In genomic region chr1:113905435-113905861, GRCh38 we compare ENCODE assay signal across 8 cellular contexts. TPM values are rescaled to one million over a fixed set of nuclear protein-coding genes. Genes with fewer than 3 reads are reported as not detected.
A peak's percentile ranks its signal among the peaks of the same experiment; 100 is the strongest.
DNase-seq lines count a peak whose midpoint lies in the region; ATAC-seq, FAIRE-seq and TF ChIP-seq lines count a peak whose summit lies in the region.

No MANE protein-coding gene starts in this region.

- no peak overlapping the region for H4K91ac ChIP-seq in H1 (replicated peaks; ENCODE audit: insufficient read length, low read length)

- H3K4me1 ChIP-seq in H1 (replicated peaks in 1 of 4; ENCODE audit: control insufficient read depth in 3 of 4, insufficient read depth in 4 of 4, low read length in 3 of 4), result peaks cover 0 to 3% (median under 1%) of the 10 kb centered on the region in 4 experiments; a peak in 5 of 7 replicates

- no peaks in the 10 kb centered on the region for H3K9me3 Mint-ChIP-seq in activated CD4-positive, alpha-beta T cell treated with anti-CD3 and anti-CD28 coated beads for 36 hours (ENCODE audit: low read depth)
- no peaks in the 10 kb centered on the region for H3K9me3 Mint-ChIP-seq in nephron

- no peak for TF ChIP-seq EP300 in H1 (IDR thresholded peaks at IDR 0.05; ENCODE audit: borderline replicate concordance in 1 of 2, low read depth in 2 of 2, low read length in 2 of 2)

- H3K27ac ChIP-seq in H1 (ENCODE audit: low read depth, low read length), result no peak overlapping the region

- 0 out of 2 replicates have a peak, but pooled peaks cover 2% of the 10 kb centered on the region for H3K79me1 ChIP-seq in H1 (ENCODE audit: low read depth, low read length)

- no peak overlapping the region for H3K14ac ChIP-seq in H1 (ENCODE audit: insufficient read length)

- H3K23me2 ChIP-seq in H1 (ENCODE audit: low read depth, low read length), result peaks cover 7% of the 10 kb centered on the region

- no peak overlapping the region for H3K4ac ChIP-seq in H1 (replicated peaks; ENCODE audit: insufficient read length, low read depth, low read length)

- H3K79me2 ChIP-seq in H1 (ENCODE audit: control insufficient read depth in 1 of 2, insufficient read depth in 2 of 2, low read length in 2 of 2), result peaks cover 0 to 2% of the 10 kb centered on the region in 2 experiments; a peak in 1 of 4 replicates

- peaks cover 49% of the 10 kb centered on the region for H3K36me3 Mint-ChIP-seq in activated CD4-positive, alpha-beta T cell treated with anti-CD3 and anti-CD28 coated beads for 36 hours (ENCODE audit: low read depth)
- H3K36me3 Mint-ChIP-seq in nephron (ENCODE audit: low read depth), result peaks cover 14% of the 10 kb centered on the region

- peaks cover 50% of the 10 kb centered on the region for H3K4me1 Mint-ChIP-seq in activated CD4-positive, alpha-beta T cell treated with anti-CD3 and anti-CD28 coated beads for 36 hours
- H3K4me1 Mint-ChIP-seq in nephron, result peaks cover 11% of the 10 kb centered on the region

- H3K27me3 Mint-ChIP-seq in activated CD4-positive, alpha-beta T cell treated with anti-CD3 and anti-CD28 coated beads for 36 hours, result no peaks in the 10 kb centered on the region
- no peaks in the 10 kb centered on the region for H3K27me3 Mint-ChIP-seq in nephron (ENCODE audit: low read depth)

- no peak for FAIRE-seq in H1 (lab: Jason Lieb, UNC)
- no peak for FAIRE-seq in D721Med (lab: Jason Lieb, UNC)

- TF ChIP-seq POLR2A in H1 (IDR thresholded peaks at IDR 0.05; ENCODE audit: control extremely low read depth in 1 of 2, low read depth in 2 of 2, low read length in 2 of 2), result no peak

- peaks cover 0 to 17% (median 6%) of the 10 kb centered on the region in 4 experiments; a peak in 5 of 8 replicates for H3K36me3 ChIP-seq in H1 (ENCODE audit: control insufficient read depth in 2 of 4, insufficient read depth in 4 of 4, low read length in 3 of 4)

- no peak overlapping the region for H3K56ac ChIP-seq in H1 (replicated peaks; ENCODE audit: insufficient read length, low read depth, low read length)

- H2BK20ac ChIP-seq in H1 (ENCODE audit: low read length), result no peak overlapping the region

- POLR2A ChIA-PET in activated CD4-positive, alpha-beta T cell treated with anti-CD3 and anti-CD28 coated beads for 36 hours (lab: Charles Lee), result interaction anchor here (0.6 to 5.1 kb wide), 4 partner anchors 24 to 121 kb away, joined by 3 to 78 read pairs (median 7); partner anchors contain the start of genes HIPK1 and RSBN1
- POLR2A ChIA-PET in H1 (lab: Charles Lee; ENCODE audit: partially characterized antibody), result interaction anchor here (0.8 to 3.8 kb wide), 8 partner anchors 9 to 146 kb away, joined by 3 to 66 read pairs (median 4); partner anchors contain the start of genes HIPK1, PHTF1 and RSBN1

- H2AFZ ChIP-seq in H1 (ENCODE audit: low read length), result peak overlapping the region; percentile 96

- H3K9ac ChIP-seq in H1 (replicated peaks in 1 of 4; ENCODE audit: extremely low read depth in 1 of 4, low read depth in 3 of 4, low read length in 3 of 4), result peak overlapping the region in 3 of 4 experiments; percentile 24 to 70 (median 65); a peak in 6 of 7 replicates

- no peak for ATAC-seq in activated CD4-positive, alpha-beta T cell treated with anti-CD3 and anti-CD28 coated beads for 36 hours
- peak; percentile 1 for ATAC-seq in HG02970 (IDR thresholded peaks at IDR 0.05; ENCODE audit: low FRiP score, unreplicated experiment)

- TF ChIP-seq CTCF in H1 (IDR thresholded peaks at IDR 0.05; ENCODE audit: control extremely low read depth in 1 of 3, insufficient read depth in 1 of 3, low read depth in 1 of 3, low read length in 3 of 3), result no peak
- no peak for TF ChIP-seq CTCF in nephron (IDR thresholded peaks at IDR 0.05; ENCODE audit: unreplicated experiment in 3 of 3)
- no peak for TF ChIP-seq CTCF in D721Med (IDR thresholded peaks at IDR 0.05; ENCODE audit: insufficient read depth, missing control alignments)

- peak; percentile 50 for DNase-seq in activated CD4-positive, alpha-beta T cell treated with anti-CD3 and anti-CD28 coated beads for 36 hours
- no peak for DNase-seq in activated CD4-positive, alpha-beta T cell treated with anti-CD3 and anti-CD28 coated beads for 4 hours
- DNase-seq in RPMI8226 (peak; percentile 22), H1 (ENCODE audit: low read depth in 1 of 2, low spot score in 2 of 2) (peak in 1 of 2 experiments; percentile 73), D721Med (ENCODE audit: insufficient read length, low spot score) (no peak)
- DNase-seq in effector CD8-positive, alpha-beta T cell (lab: John Stamatoyannopoulos, UW), result no peak

- H3K27me3 ChIP-seq in H1 (replicated peaks in 1 of 4; ENCODE audit: control insufficient read depth in 3 of 4, extremely low read depth in 1 of 4, insufficient read depth in 3 of 4, low read length in 3 of 4), result no peaks in the 10 kb centered on the region

- H3K4me3 ChIP-seq in H1 (ENCODE audit: extremely low read depth in 1 of 4, insufficient read depth in 2 of 4, low read depth in 3 of 4, low read length in 4 of 4), result peak overlapping the region; percentile 59 to 99 (median 92)

- no peaks in the 10 kb centered on the region for H4K20me1 ChIP-seq in H1 (replicated peaks in 1 of 2; ENCODE audit: control insufficient read depth in 1 of 2, insufficient read depth in 2 of 2, low read length in 2 of 2)

- no peak overlapping the region for H2BK15ac ChIP-seq in H1 (ENCODE audit: low read length)

- CTCF ChIA-PET in activated CD4-positive, alpha-beta T cell treated with anti-CD3 and anti-CD28 coated beads for 36 hours (lab: Charles Lee), result interaction anchor here (1.0 to 6.0 kb wide), 6 partner anchors 24 to 70 kb away, joined by 3 to 62 read pairs (median 14); partner anchors contain the start of gene HIPK1
- CTCF ChIA-PET in H1 (lab: Charles Lee; ENCODE audit: partially characterized antibody), result interaction anchor here (0.7 to 3.7 kb wide), 5 partner anchors 24 to 516 kb away, joined by 3 to 20 read pairs (median 4); partner anchors contain the start of genes HIPK1 and MAGI3

- H2BK12ac ChIP-seq in H1 (ENCODE audit: low read depth, low read length), result no peak overlapping the region

- intact Hi-C loops in activated CD4-positive, alpha-beta T cell treated with anti-CD3 and anti-CD28 coated beads for 36 hours (cut with DNase I, micrococcal nuclease), result loop anchor here (1.0 to 10.0 kb wide), 14 partner anchors 12 to 1190 kb away; partner anchors contain the start of genes HIPK1 (in 2 of the 2), MAGI3 (in 2 of the 2), RSBN1 (in 2 of the 2) and TRIM33 (in 2 of the 2)

- H3K9me3 ChIP-seq in H1 (ENCODE audit: insufficient read depth in 2 of 2, low read depth in 1 of 2, low read length in 1 of 2), result no peaks in the 10 kb centered on the region

- H4K8ac ChIP-seq in H1 (ENCODE audit: extremely low read depth, insufficient read depth, low read length), result peak overlapping the region; percentile 60; the same call in 1 of the 2 replicates

- H3K4me2 ChIP-seq in H1 (ENCODE audit: insufficient read depth in 1 of 2, low read depth in 2 of 2, low read length in 2 of 2), result peak overlapping the region; percentile 52 to 66

- TF ChIP-seq RAD21 in H1 (IDR thresholded peaks at IDR 0.05 in 1 of 2, conservative IDR thresholded peaks at IDR 0.05 in 1 of 2; ENCODE audit: low read depth in 2 of 2, low read length in 2 of 2), result no peak

- H2AK5ac ChIP-seq in H1 (ENCODE audit: low read depth, low read length), result no peak overlapping the region

- H2BK5ac ChIP-seq in H1 (ENCODE audit: low read depth, low read length), result peak overlapping the region; percentile 35; the same call in 1 of the 2 replicates

- H3K23ac ChIP-seq in H1 (ENCODE audit: insufficient read length), result no peak overlapping the region

- peak overlapping the region; percentile 1 for H4K5ac ChIP-seq in H1 (ENCODE audit: insufficient read length, low read depth, low read length)

- H3K18ac ChIP-seq in H1 (ENCODE audit: extremely low read depth, low read length), result peak overlapping the region; percentile 79; the same call in 1 of the 2 replicates

- WGBS in H1 (ENCODE audit: extremely low coverage in 1 of 2, insufficient coverage in 1 of 2, insufficient read length in 1 of 2, insufficient replicate concordance in 2 of 2, low coverage in 1 of 2, low lambda C conversion rate in 2 of 2, missing lambda C conversion rate in 1 of 2), 2 experiments, result 3% methylated on average over 17 of the region's 17 CpGs; no CpG with 5 or more reads in 1 of the 2 experiments

- no peak overlapping the region for H2BK120ac ChIP-seq in H1 (replicated peaks; ENCODE audit: low read depth, low read length)

- H3K4me3 Mint-ChIP-seq in activated CD4-positive, alpha-beta T cell treated with anti-CD3 and anti-CD28 coated beads for 36 hours, result peak overlapping the region; percentile 85
- H3K4me3 Mint-ChIP-seq in nephron, result peak overlapping the region; percentile 88 to 92 (median 91)

- H3K27ac Mint-ChIP-seq in activated CD4-positive, alpha-beta T cell treated with anti-CD3 and anti-CD28 coated beads for 36 hours, result peak overlapping the region; percentile 96
- peak overlapping the region; percentile 85 to 96 (median 91) for H3K27ac Mint-ChIP-seq in nephron

RNA-seq across cellular contexts. Expression of gene DCLRE1B, which starts 0.3 kb away (rescaled TPM):
- 10 to 100 TPM; 18.2 to 21.8 TPM for total RNA-seq in activated CD4-positive, alpha-beta T cell treated with anti-CD3 and anti-CD28 coated beads for 36 hours
- 11.0 TPM in 2 replicates for total RNA-seq in H1 (2021; fragmentation: NEBNext Ultra II Directional; extraction: Animal tissue kit (Norgen Biotek cat#: 25700))
- 5.5 and 7.8 TPM in 2 replicates for polyA plus RNA-seq in H1 (2011; rRNA removed)
- polyA plus RNA-seq in H1 (2011; cell fraction: cytosol; rRNA removed), result 5.2 TPM
- polyA plus RNA-seq in H1 (2011; cell fraction: nucleus; rRNA removed), result 5.7 TPM
- 6.7 to 9.3 TPM (median 8.8 TPM) in 4 replicates for polyA plus RNA-seq in H1 (2012, experiment 1 of 2)
- 4.9 TPM for polyA plus RNA-seq in H1 (2012, experiment 2 of 2)
- 7.4 TPM for polyA plus RNA-seq in H1 (2013, experiment 1 of 2)
- polyA plus RNA-seq in H1 (2013, experiment 2 of 2), result 6.6 TPM
- polyA minus RNA-seq in H1 (2011; rRNA and poly(A)+ RNA removed), result 8.0 and 8.9 TPM in 2 replicates
- polyA minus RNA-seq in H1 (2011; cell fraction: cytosol; rRNA and poly(A)+ RNA removed), result 8.0 TPM
- polyA minus RNA-seq in H1 (2011; cell fraction: nucleus; rRNA and poly(A)+ RNA removed), result 3.5 TPM

RNA-seq across cellular contexts. Expression of gene AP4B1, which starts 0.8 kb away (rescaled TPM):
- total RNA-seq in activated CD4-positive, alpha-beta T cell treated with anti-CD3 and anti-CD28 coated beads for 36 hours, result 10 to 100 TPM; 27.7 to 39.2 TPM
- 8.9 and 11.7 TPM in 2 replicates for total RNA-seq in H1 (2021; fragmentation: NEBNext Ultra II Directional; extraction: Animal tissue kit (Norgen Biotek cat#: 25700))
- polyA plus RNA-seq in H1 (2011; rRNA removed), result 7.5 and 9.0 TPM in 2 replicates
- 13.3 TPM for polyA plus RNA-seq in H1 (2011; cell fraction: cytosol; rRNA removed)
- 11.7 TPM for polyA plus RNA-seq in H1 (2011; cell fraction: nucleus; rRNA removed)
- polyA plus RNA-seq in H1 (2012, experiment 1 of 2), result 11.6 to 14.0 TPM (median 11.8 TPM) in 4 replicates
- 2.1 TPM for polyA plus RNA-seq in H1 (2012, experiment 2 of 2)
- polyA plus RNA-seq in H1 (2013, experiment 1 of 2), result 7.6 TPM
- polyA plus RNA-seq in H1 (2013, experiment 2 of 2), result 6.7 TPM
- 7.9 and 10.9 TPM in 2 replicates for polyA minus RNA-seq in H1 (2011; rRNA and poly(A)+ RNA removed)
- polyA minus RNA-seq in H1 (2011; cell fraction: cytosol; rRNA and poly(A)+ RNA removed), result 6.4 TPM
- 6.9 TPM for polyA minus RNA-seq in H1 (2011; cell fraction: nucleus; rRNA and poly(A)+ RNA removed)

RNA-seq across cellular contexts. Expression of gene BCL2L15, which starts 18.1 kb away (rescaled TPM):
- total RNA-seq in activated CD4-positive, alpha-beta T cell treated with anti-CD3 and anti-CD28 coated beads for 36 hours, result 1 to 10 TPM; 1.1 to 1.3 TPM
- 0.11 and 0.32 TPM in 2 replicates for total RNA-seq in H1 (2021; fragmentation: NEBNext Ultra II Directional; extraction: Animal tissue kit (Norgen Biotek cat#: 25700))
- polyA plus RNA-seq in H1 (2011; rRNA removed), result 0.22 and 0.36 TPM in 2 replicates
- 0.05 TPM for polyA plus RNA-seq in H1 (2011; cell fraction: cytosol; rRNA removed)
- 0.06 TPM for polyA plus RNA-seq in H1 (2011; cell fraction: nucleus; rRNA removed)
- polyA plus RNA-seq in H1 (2012, experiment 1 of 2), result 0.05 to 1.4 TPM in 2 of 4 replicates, not detected in the others
- polyA plus RNA-seq in H1 (2012, experiment 2 of 2), result not detected
- 0.26 TPM for polyA plus RNA-seq in H1 (2013, experiment 1 of 2)
- 1.2 TPM for polyA plus RNA-seq in H1 (2013, experiment 2 of 2)
- 0.16 TPM in 1 of 2 replicates, not detected in the other for polyA minus RNA-seq in H1 (2011; rRNA and poly(A)+ RNA removed)
- polyA minus RNA-seq in H1 (2011; cell fraction: cytosol; rRNA and poly(A)+ RNA removed), result not detected
- polyA minus RNA-seq in H1 (2011; cell fraction: nucleus; rRNA and poly(A)+ RNA removed), result 0.30 TPM

RNA-seq across cellular contexts. Expression of gene HIPK1, which starts 23.7 kb away (rescaled TPM):
- 10 to 100 TPM; 42.2 to 50.3 TPM for total RNA-seq in activated CD4-positive, alpha-beta T cell treated with anti-CD3 and anti-CD28 coated beads for 36 hours
- total RNA-seq in H1 (2021; fragmentation: NEBNext Ultra II Directional; extraction: Animal tissue kit (Norgen Biotek cat#: 25700)), result 63.0 and 64.3 TPM in 2 replicates
- polyA plus RNA-seq in H1 (2011; rRNA removed), result 40.4 and 46.2 TPM in 2 replicates
- 29.4 TPM for polyA plus RNA-seq in H1 (2011; cell fraction: cytosol; rRNA removed)
- polyA plus RNA-seq in H1 (2011; cell fraction: nucleus; rRNA removed), result 45.2 TPM
- 21.2 to 32.8 TPM (median 26.6 TPM) in 4 replicates for polyA plus RNA-seq in H1 (2012, experiment 1 of 2)
- 3.0 TPM for polyA plus RNA-seq in H1 (2012, experiment 2 of 2)
- polyA plus RNA-seq in H1 (2013, experiment 1 of 2), result 20.3 TPM
- polyA plus RNA-seq in H1 (2013, experiment 2 of 2), result 19.9 TPM
- polyA minus RNA-seq in H1 (2011; rRNA and poly(A)+ RNA removed), result 191 and 223 TPM in 2 replicates
- polyA minus RNA-seq in H1 (2011; cell fraction: cytosol; rRNA and poly(A)+ RNA removed), result 62.8 TPM
- polyA minus RNA-seq in H1 (2011; cell fraction: nucleus; rRNA and poly(A)+ RNA removed), result 55.2 TPM

RNA-seq across cellular contexts. Expression of gene PTPN22, which starts 33.9 kb away (rescaled TPM):
- total RNA-seq in activated CD4-positive, alpha-beta T cell treated with anti-CD3 and anti-CD28 coated beads for 36 hours, result 10 to 100 TPM; 42.4 to 52.6 TPM
- not detected in 2 replicates for total RNA-seq in H1 (2021; fragmentation: NEBNext Ultra II Directional; extraction: Animal tissue kit (Norgen Biotek cat#: 25700))
- polyA plus RNA-seq in H1 (2011; rRNA removed), result not detected in 2 replicates
- polyA plus RNA-seq in H1 (2011; cell fraction: cytosol; rRNA removed), result not detected
- polyA plus RNA-seq in H1 (2011; cell fraction: nucleus; rRNA removed), result not detected
- not detected in 4 replicates for polyA plus RNA-seq in H1 (2012, experiment 1 of 2)
- polyA plus RNA-seq in H1 (2012, experiment 2 of 2), result not detected
- not detected for polyA plus RNA-seq in H1 (2013, experiment 1 of 2)
- 0.09 TPM for polyA plus RNA-seq in H1 (2013, experiment 2 of 2)
- polyA minus RNA-seq in H1 (2011; rRNA and poly(A)+ RNA removed), result not detected in 2 replicates
- polyA minus RNA-seq in H1 (2011; cell fraction: cytosol; rRNA and poly(A)+ RNA removed), result not detected
- not detected for polyA minus RNA-seq in H1 (2011; cell fraction: nucleus; rRNA and poly(A)+ RNA removed)

Comparison
In these comparisons a context has a peak if more than half of its experiments do, and no peak if none do; other contexts are left out.
1. DNase-seq: peak in activated CD4-positive, alpha-beta T cell treated with anti-CD3 and anti-CD28 coated beads for 36 hours (single experiment) and RPMI8226 (single experiment); none in activated CD4-positive, alpha-beta T cell treated with anti-CD3 and anti-CD28 coated beads for 4 hours (0 of 2), D721Med (single experiment) and effector CD8-positive, alpha-beta T cell (single experiment).